Comparison of ENCODE assay signal across 17 cellular contexts in genomic region chr10:132714096-132714721, GRCh38.
DNase-seq lines count a peak whose midpoint lies in the region; ATAC-seq lines count a peak whose summit lies in the region.
"Had no signal": no experiment of that assay in that cellular context is flagged by ENCODE, and none has a peak within 500 bp of the region (broad histone marks: within the 10 kb centered on the region; RNA-seq: fewer than 3 reads in every experiment).

No MANE protein-coding gene starts in this region.

- peak; percentile 19 for DNase-seq in dermis blood vessel endothelial cell
- peak; percentile 71 for DNase-seq in islet precursor cell
- peak; percentile 74 for DNase-seq in posterior vena cava (ENCODE audit: low spot score)
- no peak for DNase-seq in NCI-H510A (lab: John Stamatoyannopoulos, UW)
- DNase-seq in HUDEP-2 (lab: John Stamatoyannopoulos, UW; ENCODE audit: unreplicated experiment in 76 of 76), result no peak
- DNase-seq in activated T-cell treated with anti-CD3 and anti-CD28 coated beads, Interleukin-2, amount 50 U/mL, for 72 hours, result no peak
- DNase-seq: activated CD4-positive, alpha-beta T cell treated with anti-CD3 and anti-CD28 coated beads for 1 hour; activated T-cell treated with anti-CD3 and anti-CD28 coated beads, Interleukin-2, amount 50 U/mL, for 4 hours; KG1; NCI-H187 treated with DMSO at 0.1 percent for 48 hours; NK-92 treated with Interleukin-12 subunit alpha and Interleukin-12 subunit beta, amount 100 ng/mL, for 24 hours; stimulated activated CD4-positive, alpha-beta T cell treated with anti-CD3 and anti-CD28 coated beads, Interleukin-2, amount 100 ng/mL, for 24 hours; stimulated activated naive B cell treated with anti-CD40 and anti-IgM and Interleukin-4, amounts not matched to agents 10 μg/mL and 1 μg/mL and 100 μg/mL, for 72 hours had no signal

- whole genome bisulfite sequencing in HUES64, result 67% methylated on average over 44 of the region's 44 CpGs

- H3K4me3 ChIP-seq in HUES64 (ENCODE audit: low read length), result no peak overlapping the region
- H3K4me3 ChIP-seq: breast epithelium, esophagus muscularis mucosa had no signal

- peaks cover 12% of the 10 kb centered on the region; the same call in 1 of the 2 replicates for H3K4me1 ChIP-seq in HUES64 (ENCODE audit: insufficient read depth, low read length)
- H3K4me1 ChIP-seq: breast epithelium had no signal

- ATAC-seq in activated T-cell treated with anti-CD3 and anti-CD28 coated beads, Interleukin-2, amount 50 U/mL, for 72 hours (replicated peaks in 1 of 2), result no peak
- ATAC-seq in activated T-helper 17 cell treated with anti-CD3 and anti-CD28 coated beads, Interleukin-2, amount 50 U/mL, for 72 hours (replicated peaks), result no peak
- ATAC-seq: activated T-cell treated with anti-CD3 and anti-CD28 coated beads, Interleukin-2, amount 50 U/mL, for 4 hours; stimulated activated naive B cell treated with anti-CD40 and anti-IgM and Interleukin-4, amounts not matched to agents 10 μg/mL and 1 μg/mL and 100 μg/mL, for 72 hours had no signal

- intact Hi-C loops in posterior vena cava (cut with DNase I), result no loop called here

- H3K9ac ChIP-seq in HUES64 (ENCODE audit: low read depth, low read length), result peak overlapping the region; percentile 53; the same call in 1 of the 2 replicates

- H3K4me3 Mint-ChIP-seq in activated T-cell treated with anti-CD3 and anti-CD28 coated beads, Interleukin-2, amount 50 U/mL, for 72 hours, result no peak overlapping the region
- H3K4me3 Mint-ChIP-seq in activated T-helper 17 cell treated with anti-CD3 and anti-CD28 coated beads, Interleukin-2, amount 50 U/mL, for 72 hours, result no peak overlapping the region
- H3K4me3 Mint-ChIP-seq: activated T-cell treated with anti-CD3 and anti-CD28 coated beads, Interleukin-2, amount 50 U/mL, for 4 hours; stimulated activated naive B cell treated with anti-CD40 and anti-IgM and Interleukin-4, amounts not matched to agents 10 μg/mL and 1 μg/mL and 100 μg/mL, for 72 hours had no signal

- H3K27ac Mint-ChIP-seq in activated T-cell treated with anti-CD3 and anti-CD28 coated beads, Interleukin-2, amount 50 U/mL, for 72 hours, result no peak overlapping the region
- H3K27ac Mint-ChIP-seq in activated T-helper 17 cell treated with anti-CD3 and anti-CD28 coated beads, Interleukin-2, amount 50 U/mL, for 72 hours, result no peak overlapping the region
- H3K27ac Mint-ChIP-seq: stimulated activated naive B cell treated with anti-CD40 and anti-IgM and Interleukin-4, amounts not matched to agents 10 μg/mL and 1 μg/mL and 100 μg/mL, for 72 hours had no signal

- H3K9me3 Mint-ChIP-seq in activated T-cell treated with anti-CD3 and anti-CD28 coated beads, Interleukin-2, amount 50 U/mL, for 72 hours, result peaks cover 3 to 6% of the 10 kb centered on the region in 2 donors
- no peaks in the 10 kb centered on the region for H3K9me3 Mint-ChIP-seq in activated T-helper 17 cell treated with anti-CD3 and anti-CD28 coated beads, Interleukin-2, amount 50 U/mL, for 72 hours
- H3K9me3 Mint-ChIP-seq: activated T-cell treated with anti-CD3 and anti-CD28 coated beads, Interleukin-2, amount 50 U/mL, for 4 hours; stimulated activated naive B cell treated with anti-CD40 and anti-IgM and Interleukin-4, amounts not matched to agents 10 μg/mL and 1 μg/mL and 100 μg/mL, for 72 hours had no signal

- peaks cover 5 to 9% of the 10 kb centered on the region in 2 donors for H3K36me3 Mint-ChIP-seq in activated T-cell treated with anti-CD3 and anti-CD28 coated beads, Interleukin-2, amount 50 U/mL, for 72 hours (ENCODE audit: insufficient read depth in 2 of 2)
- H3K36me3 Mint-ChIP-seq in activated T-helper 17 cell treated with anti-CD3 and anti-CD28 coated beads, Interleukin-2, amount 50 U/mL, for 72 hours (ENCODE audit: low read depth), result no peaks in the 10 kb centered on the region

- H3K9me3 ChIP-seq in HUES64 (ENCODE audit: insufficient read depth, low read depth, low read length), result no peaks in the 10 kb centered on the region
- H3K9me3 ChIP-seq: esophagus muscularis mucosa had no signal

- H3K4me1 Mint-ChIP-seq in activated T-cell treated with anti-CD3 and anti-CD28 coated beads, Interleukin-2, amount 50 U/mL, for 72 hours (ENCODE audit: low read depth), result no peaks in the 10 kb centered on the region
- peaks cover 4% of the 10 kb centered on the region for H3K4me1 Mint-ChIP-seq in activated T-helper 17 cell treated with anti-CD3 and anti-CD28 coated beads, Interleukin-2, amount 50 U/mL, for 72 hours

- no peaks in the 10 kb centered on the region for H3K36me3 ChIP-seq in HUES64 (ENCODE audit: insufficient read depth, low read length)
- H3K36me3 ChIP-seq: breast epithelium had no signal

- H3K27me3 Mint-ChIP-seq in activated T-cell treated with anti-CD3 and anti-CD28 coated beads, Interleukin-2, amount 50 U/mL, for 72 hours (ENCODE audit: low read depth), result no peaks in the 10 kb centered on the region
- H3K27me3 Mint-ChIP-seq in activated T-helper 17 cell treated with anti-CD3 and anti-CD28 coated beads, Interleukin-2, amount 50 U/mL, for 72 hours, result no peaks in the 10 kb centered on the region
- H3K27me3 Mint-ChIP-seq: stimulated activated naive B cell treated with anti-CD40 and anti-IgM and Interleukin-4, amounts not matched to agents 10 μg/mL and 1 μg/mL and 100 μg/mL, for 72 hours had no signal

- no peak overlapping the region for H3K27ac ChIP-seq in HUES64 (ENCODE audit: low read depth, low read length)
- H3K27ac ChIP-seq: breast epithelium had no signal

- H3K27me3 ChIP-seq in HUES64 (ENCODE audit: insufficient read depth, low read length), result no peaks in the 10 kb centered on the region
- H3K27me3 ChIP-seq: breast epithelium, esophagus muscularis mucosa had no signal

Comparison
In these comparisons a context has a peak if more than half of its experiments do, and no peak if none do; other contexts are left out.
1. DNase-seq: peak in dermis blood vessel endothelial cell (single experiment), islet precursor cell (single experiment) and posterior vena cava (single experiment); none in NCI-H510A (single experiment), HUDEP-2 (0 of 76) and activated T-cell treated with anti-CD3 and anti-CD28 coated beads, Interleukin-2, amount 50 U/mL, for 72 hours (0 of 2).